ENCODE assay signal across 1 cellular context in genomic region chr9:33230756-33231691, GRCh38.
TF ChIP-seq lines count a peak whose summit lies in the region.

No MANE protein-coding gene starts in this region.

TF ChIP-seq in A549, 52 proteins besides CTCF, POLR2A, EP300 and RAD21 (continued from another document):
- TF ChIP-seq, protein P1, sequence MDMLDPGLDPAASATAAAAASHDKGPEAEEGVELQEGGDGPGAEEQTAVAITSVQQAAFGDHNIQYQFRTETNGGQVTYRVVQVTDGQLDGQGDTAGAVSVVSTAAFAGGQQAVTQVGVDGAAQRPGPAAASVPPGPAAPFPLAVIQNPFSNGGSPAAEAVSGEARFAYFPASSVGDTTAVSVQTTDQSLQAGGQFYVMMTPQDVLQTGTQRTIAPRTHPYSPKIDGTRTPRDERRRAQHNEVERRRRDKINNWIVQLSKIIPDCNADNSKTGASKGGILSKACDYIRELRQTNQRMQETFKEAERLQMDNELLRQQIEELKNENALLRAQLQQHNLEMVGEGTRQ (IDR thresholded peaks at IDR 0.05): no peak
- TF ChIP-seq EHF (CRISPR knock-in tag; IDR thresholded peaks at IDR 0.05) (no peak), HEYL (CRISPR knock-in tag; IDR thresholded peaks at IDR 0.05) (no peak), HOXB5 (CRISPR knock-in tag; IDR thresholded peaks at IDR 0.05) (no peak), ELK1 (IDR thresholded peaks at IDR 0.05; ENCODE audit: low read depth, low read length) (no peak)
